7 cellular contexts compared by ENCODE assay signal in the genomic region with DNA sequence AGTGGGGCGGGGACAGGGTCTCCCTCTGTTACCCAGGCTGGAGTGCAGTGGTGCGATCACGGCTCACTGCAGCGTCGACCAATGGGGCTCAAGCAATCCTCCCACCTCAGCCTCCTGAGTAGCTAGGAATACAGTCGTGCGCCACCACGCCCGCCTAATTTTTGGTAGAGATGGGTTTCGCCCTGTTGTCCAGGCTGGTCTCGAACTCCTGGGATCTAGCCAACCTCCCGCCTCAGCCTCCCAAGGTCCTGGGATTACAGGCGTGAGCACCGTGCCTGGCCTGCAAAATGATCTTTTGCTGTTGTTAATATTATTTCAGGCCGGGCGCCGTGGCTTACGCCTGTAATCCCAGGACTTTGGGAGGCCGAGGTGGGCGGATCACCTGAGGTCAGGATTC.
A peak's percentile ranks its signal among the peaks of the same experiment; 100 is the strongest.
DNase-seq lines count a peak whose midpoint lies in the region.

No MANE protein-coding gene starts in this region.

- H3K4me3 ChIP-seq in HUES6 (ENCODE audit: low read depth, low read length) (peak overlapping the region; percentile 87), adipocyte (ENCODE audit: low read length) (peak overlapping the region; percentile 100)

- H3K9ac ChIP-seq in HUES6 (ENCODE audit: low read length) (peak overlapping the region; percentile 31), adipocyte (ENCODE audit: low read length) (peak overlapping the region; percentile 99)

- H3K4me1 ChIP-seq in HUES6 (ENCODE audit: control insufficient read depth, insufficient read depth, low read length) (peaks cover 11% of the 10 kb centered on the region), adipocyte (ENCODE audit: control insufficient read depth, insufficient read depth, low read length) (peaks cover 22% of the 10 kb centered on the region)

- H3K27me3 ChIP-seq in HUES6 (ENCODE audit: control insufficient read depth, insufficient read depth, low read length) (peaks cover 7% of the 10 kb centered on the region), adipocyte (replicated peaks; ENCODE audit: control insufficient read depth, insufficient read depth, low read length) (no peaks in the 10 kb centered on the region), layer of hippocampus (ENCODE audit: control insufficient read depth, insufficient read depth, low read length) (no peaks in the 10 kb centered on the region)

- DNase-seq in adipocyte (ENCODE audit: low read depth) (no peak), substantia nigra (lab: John Stamatoyannopoulos, UW) (peak in 5 of 49 donors; percentile 8 to 34 (median 20)), amniotic stem cell (lab: John Stamatoyannopoulos, UW) (no peak), NCI-H524 treated with DMSO at 0.1 percent for 48 hours (lab: John Stamatoyannopoulos, UW) (no peak), HCEC 1CT (no peak)

- H3K36me3 ChIP-seq in HUES6 (ENCODE audit: control insufficient read depth, insufficient read depth, low read length) (peaks cover 17% of the 10 kb centered on the region), adipocyte (ENCODE audit: control insufficient read depth, insufficient read depth, low read length, severe bottlenecking) (peaks cover 11% of the 10 kb centered on the region)

- H3K9me3 ChIP-seq in HUES6 (ENCODE audit: control insufficient read depth, insufficient read depth, low read depth, low read length): peaks cover 7% of the 10 kb centered on the region; the same call in 1 of the 2 replicates
- H3K9me3 ChIP-seq in adipocyte (ENCODE audit: control insufficient read depth, low read length): no peaks in the 10 kb centered on the region

- H3K27ac ChIP-seq in HUES6 (ENCODE audit: low read depth, low read length) (no peak overlapping the region), layer of hippocampus (ENCODE audit: low read depth, low read length) (peak overlapping the region; percentile 77), substantia nigra (ENCODE audit: low read depth, low read length, poor library complexity, severe bottlenecking) (peak overlapping the region; percentile 63)
